14 cellular contexts compared by ENCODE assay signal in the genomic region with DNA sequence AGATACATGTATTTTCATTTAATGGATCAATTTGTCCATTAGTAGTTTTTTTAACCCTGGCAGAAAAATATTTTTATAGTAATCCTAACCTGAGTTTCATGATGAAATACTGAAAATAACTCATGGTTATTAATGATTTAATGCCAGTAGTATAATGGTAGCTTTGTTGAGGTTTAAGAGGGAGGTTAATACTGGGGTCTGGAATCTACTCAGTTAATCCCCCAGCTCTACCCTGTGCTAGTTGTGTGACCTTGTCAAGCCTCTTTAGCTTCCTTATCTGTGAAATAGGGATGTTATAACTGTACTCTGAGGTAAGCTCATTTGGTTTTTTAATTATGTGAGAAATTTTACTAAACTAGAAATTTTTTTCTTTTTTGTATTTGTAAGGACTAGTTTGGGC.
DNase-seq lines count a peak whose midpoint lies in the region; ATAC-seq and TF ChIP-seq lines count a peak whose summit lies in the region.
"Had no signal": no experiment of that assay in that cellular context is flagged by ENCODE, and none has a peak within 500 bp of the region (broad histone marks: within the 10 kb centered on the region; RNA-seq: fewer than 3 reads in every experiment).

No MANE protein-coding gene starts in this region.

- TF ChIP-seq CTCF in mesothelial cell of epicardium (IDR thresholded peaks at IDR 0.05; ENCODE audit: unreplicated experiment): no peak

- no peaks in the 10 kb centered on the region for H3K27me3 Mint-ChIP-seq in mesothelial cell of epicardium (ENCODE audit: low read depth)
- no peaks in the 10 kb centered on the region for H3K27me3 Mint-ChIP-seq in T-cell
- H3K27me3 Mint-ChIP-seq: B cell; CD4-positive, alpha-beta T cell had no signal

- H3K36me3 Mint-ChIP-seq in mesothelial cell of epicardium (peaks cover 11% of the 10 kb centered on the region), T-cell (peaks cover 39% of the 10 kb centered on the region)

- ATAC-seq in T-cell (replicated peaks in 1 of 4): no peak
- no peak for ATAC-seq in HG02852 (IDR thresholded peaks at IDR 0.05; ENCODE audit: unreplicated experiment)
- ATAC-seq: A549; CD8-positive, alpha-beta T cell had no signal

- CTCF ChIA-PET in T-cell (lab: Charles Lee): no interaction called here

- peaks cover under 1% of the 10 kb centered on the region for H3K9me3 Mint-ChIP-seq in mesothelial cell of epicardium
- H3K9me3 Mint-ChIP-seq in T-cell: no peaks in the 10 kb centered on the region
- H3K9me3 Mint-ChIP-seq: CD4-positive, alpha-beta T cell; CD8-positive, alpha-beta T cell had no signal

- H3K27ac Mint-ChIP-seq in mesothelial cell of epicardium (peak overlapping the region; percentile 34), T-cell (no peak overlapping the region)
- H3K27ac Mint-ChIP-seq: B cell; CD4-positive, alpha-beta T cell; CD8-positive, alpha-beta T cell had no signal

- DNase-seq in NCI-H82 (lab: John Stamatoyannopoulos, UW) (peak; percentile 24), NCI-H82 treated with DMSO at 0.1 percent for 48 hours (lab: John Stamatoyannopoulos, UW; ENCODE audit: unreplicated experiment) (no peak), mesothelial cell of epicardium (ENCODE audit: low spot score in 2 of 2, unreplicated experiment in 2 of 2) (no peak), T-cell (no peak)
- DNase-seq: AML-193; Caco-2; Calu3; CD4-positive, alpha-beta T cell; CD8-positive, alpha-beta T cell; DMS79 treated with DMSO at 0.1 percent for 48 hours; GF-D8 had no signal

- POLR2A ChIA-PET in T-cell (lab: Charles Lee): no interaction called here

- H3K4me1 Mint-ChIP-seq in mesothelial cell of epicardium (no peaks in the 10 kb centered on the region), T-cell (no peaks in the 10 kb centered on the region)
- H3K4me1 Mint-ChIP-seq: B cell had no signal

- H3K4me3 Mint-ChIP-seq in mesothelial cell of epicardium (no peak overlapping the region), T-cell (no peak overlapping the region)
- H3K4me3 Mint-ChIP-seq: B cell; CD4-positive, alpha-beta T cell; CD8-positive, alpha-beta T cell had no signal
